Comparison of ENCODE assay signal across 14 cellular contexts in genomic region chr11:14065692-14066091, GRCh38.
DNase-seq lines count a peak whose midpoint lies in the region; ATAC-seq, FAIRE-seq and TF ChIP-seq lines count a peak whose summit lies in the region.
"Had no signal": no experiment of that assay in that cellular context is flagged by ENCODE, and none has a peak within 500 bp of the region (broad histone marks: within the 10 kb centered on the region; RNA-seq: fewer than 3 reads in every experiment).

No MANE protein-coding gene starts in this region.

- POLR2A ChIA-PET in naive thymus-derived CD8-positive, alpha-beta T cell (lab: Charles Lee): interaction anchor here (1.7 to 2.2 kb wide), 2 partner anchors 9 to 13 kb away, joined by 3 to 7 read pairs; no protein-coding TSS in a partner anchor

- H3K9ac ChIP-seq in adipocyte (ENCODE audit: low read length): peak overlapping the region; percentile 25
- H3K9ac ChIP-seq: KMS-11 had no signal

- H3K4me3 ChIP-seq in adipocyte (ENCODE audit: low read length) (peak overlapping the region; percentile 59), brain microvascular endothelial cell (ENCODE audit: low read depth, low read length) (no peak overlapping the region)

- no peak for TF ChIP-seq CTCF in brain microvascular endothelial cell (IDR thresholded peaks at IDR 0.05; ENCODE audit: low read depth, low read length, missing control alignments)

- no peak for FAIRE-seq in GM12891 (lab: Jason Lieb, UNC)
- FAIRE-seq: H1, RCC 7860 had no signal

- in situ Hi-C loops in brain microvascular endothelial cell (cut with HindIII; ENCODE audit: low pct_ligation_motif_present, low sequenced_read_pairs): no loop called here

- no peak for DNase-seq in stimulated activated naive CD8-positive, alpha-beta T cell treated with anti-CD3 and anti-CD28 coated beads, Interleukin-15, amount 100 ng/mL, for 72 hours
- no peak for DNase-seq in stimulated activated naive CD8-positive, alpha-beta T cell treated with anti-CD3 and anti-CD28 coated beads, Interleukin-15, Interleukin-2, amounts not matched to agents 100 U/mL and 50 U/mL, for 24 hours
- DNase-seq in adipocyte (ENCODE audit: low read depth): no peak
- DNase-seq in naive thymus-derived CD8-positive, alpha-beta T cell: no peak
- DNase-seq in brain microvascular endothelial cell: no peak
- DNase-seq in GM12891 (ENCODE audit: insufficient read length, low spot score): no peak
- no peak for DNase-seq in GM19238 (ENCODE audit: insufficient read length, low spot score)
- DNase-seq: DMS79 treated with DMSO at 0.1 percent for 48 hours, MV-4-11, NCI-H1694 treated with DMSO at 0.1 percent for 48 hours, Right ventricle myocardium superior had no signal

- H3K36me3 Mint-ChIP-seq in naive thymus-derived CD8-positive, alpha-beta T cell: no peaks in the 10 kb centered on the region

- no peaks in the 10 kb centered on the region for H3K36me3 ChIP-seq in adipocyte (ENCODE audit: control insufficient read depth, insufficient read depth, low read length, severe bottlenecking)
- H3K36me3 ChIP-seq in brain microvascular endothelial cell (replicated peaks): no peaks in the 10 kb centered on the region

- H3K4me3 Mint-ChIP-seq in stimulated activated naive CD8-positive, alpha-beta T cell treated with anti-CD3 and anti-CD28 coated beads, Interleukin-15, amount 100 ng/mL, for 72 hours: peak overlapping the region; percentile 54 to 74
- H3K4me3 Mint-ChIP-seq in naive thymus-derived CD8-positive, alpha-beta T cell: peak overlapping the region in 6 of 10 donors; percentile 37 to 79 (median 68)

- no peaks in the 10 kb centered on the region for H3K9me3 Mint-ChIP-seq in stimulated activated naive CD8-positive, alpha-beta T cell treated with anti-CD3 and anti-CD28 coated beads, Interleukin-15, amount 100 ng/mL, for 72 hours
- H3K9me3 Mint-ChIP-seq in naive thymus-derived CD8-positive, alpha-beta T cell: peaks cover 0 to 2% (median 0%) of the 10 kb centered on the region in 9 donors

- H3K27ac ChIP-seq in brain microvascular endothelial cell: no peak overlapping the region
- H3K27ac ChIP-seq: KMS-11 had no signal

- H3K9me3 ChIP-seq in adipocyte (ENCODE audit: control insufficient read depth, low read length): no peaks in the 10 kb centered on the region

- no peaks in the 10 kb centered on the region for H3K27me3 Mint-ChIP-seq in stimulated activated naive CD8-positive, alpha-beta T cell treated with anti-CD3 and anti-CD28 coated beads, Interleukin-15, amount 100 ng/mL, for 72 hours
- peaks cover 0 to 4% (median 0%) of the 10 kb centered on the region in 5 donors for H3K27me3 Mint-ChIP-seq in naive thymus-derived CD8-positive, alpha-beta T cell

- H3K4me1 Mint-ChIP-seq in stimulated activated naive CD8-positive, alpha-beta T cell treated with anti-CD3 and anti-CD28 coated beads, Interleukin-15, amount 100 ng/mL, for 72 hours: peaks cover 20% of the 10 kb centered on the region
- peaks cover 18 to 37% (median 20%) of the 10 kb centered on the region in 4 donors for H3K4me1 Mint-ChIP-seq in naive thymus-derived CD8-positive, alpha-beta T cell

- TF ChIP-seq POLR2A in GM12891 (IDR thresholded peaks at IDR 0.05; ENCODE audit: low read depth, low read length): no peak

- H3K27me3 ChIP-seq in adipocyte (replicated peaks; ENCODE audit: control insufficient read depth, insufficient read depth, low read length): no peaks in the 10 kb centered on the region
- H3K27me3 ChIP-seq in brain microvascular endothelial cell (replicated peaks): no peaks in the 10 kb centered on the region

- H3K27ac Mint-ChIP-seq in stimulated activated naive CD8-positive, alpha-beta T cell treated with anti-CD3 and anti-CD28 coated beads, Interleukin-15, amount 100 ng/mL, for 72 hours: peak overlapping the region in 1 of 2 donors; percentile 30
- peak overlapping the region in 3 of 10 donors; percentile 12 to 86 (median 20) for H3K27ac Mint-ChIP-seq in naive thymus-derived CD8-positive, alpha-beta T cell

- peaks cover 21% of the 10 kb centered on the region for H3K4me1 ChIP-seq in adipocyte (ENCODE audit: control insufficient read depth, insufficient read depth, low read length)

- no peak for ATAC-seq in stimulated activated naive CD8-positive, alpha-beta T cell treated with anti-CD3 and anti-CD28 coated beads, Interleukin-15, amount 100 ng/mL, for 72 hours
- ATAC-seq in stimulated activated naive CD8-positive, alpha-beta T cell treated with anti-CD3 and anti-CD28 coated beads, Interleukin-15, Interleukin-2, amounts not matched to agents 100 U/mL and 50 U/mL, for 24 hours: no peak
- no peak for ATAC-seq in naive thymus-derived CD8-positive, alpha-beta T cell

TF ChIP-seq in GM12891, 5 proteins besides CTCF, POLR2A, EP300 and RAD21:
- TF ChIP-seq PAX5 (IDR thresholded peaks at IDR 0.05; ENCODE audit: insufficient read depth, low read length, severe bottlenecking) (no peak), TAF1 (IDR thresholded peaks at IDR 0.05; ENCODE audit: low read depth, low read length) (no peak), POLR2AphosphoS5 (IDR thresholded peaks at IDR 0.05; ENCODE audit: low read depth, low read length) (no peak), SPI1 (IDR thresholded peaks at IDR 0.05; ENCODE audit: low read depth, low read length) (no peak), POU2F2 (IDR thresholded peaks at IDR 0.05; ENCODE audit: low read depth, low read length) (no peak)
